18 cellular contexts compared by ENCODE assay signal in the genomic region with DNA sequence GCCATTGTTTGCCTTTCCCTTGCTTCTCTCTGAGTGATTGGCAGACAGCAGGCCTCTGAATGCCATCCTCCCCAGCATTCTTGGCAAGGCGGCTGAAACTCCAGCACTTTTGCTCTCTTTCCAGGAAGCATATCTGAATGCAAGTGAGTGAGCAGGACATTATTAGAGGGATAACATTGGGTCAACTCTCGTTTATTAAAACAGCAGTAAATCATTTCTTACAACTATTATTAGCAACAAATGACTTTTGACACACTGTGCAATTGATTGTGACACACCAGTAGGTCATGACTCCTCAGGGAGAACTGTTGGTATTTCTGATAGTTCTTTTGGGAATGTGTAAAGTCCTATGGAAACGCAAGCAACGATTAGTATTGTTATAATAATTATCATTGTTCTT.
DNase-seq lines count a peak whose midpoint lies in the region; FAIRE-seq and TF ChIP-seq lines count a peak whose summit lies in the region.
"Had no signal": no experiment of that assay in that cellular context is flagged by ENCODE, and none has a peak within 500 bp of the region (broad histone marks: within the 10 kb centered on the region; RNA-seq: fewer than 3 reads in every experiment).

No MANE protein-coding gene starts in this region.

- DNase-seq in NCI-H446 treated with DMSO at 0.1 percent for 48 hours (lab: John Stamatoyannopoulos, UW) (peak; percentile 16), fibroblast of the aortic adventitia (ENCODE audit: low read depth) (peak; percentile 46), medulla oblongata (ENCODE audit: extremely low spot score) (peak; percentile 9), small intestine (peak; percentile 48), AG20443 (ENCODE audit: low spot score) (no peak), DMS153 (lab: John Stamatoyannopoulos, UW) (no peak), HEK293T (ENCODE audit: extremely low spot score) (no peak), SIG-M5 treated with dmso at 0.1 percent for 504 hours (lab: John Stamatoyannopoulos, UW; ENCODE audit: unreplicated experiment) (no peak)
- DNase-seq: BE2C; GM23248; mesenchymal stem cell; NCI-H1694 treated with DMSO at 0.1 percent for 48 hours; NCI-H510A treated with DMSO at 0.1 percent for 48 hours; stimulated activated CD4-positive, alpha-beta T cell treated with anti-CD3 and anti-CD28 coated beads, Interleukin-4, amount 100 ng/mL, for 4 hours; stimulated activated CD8-positive, alpha-beta memory T cell treated with anti-CD3 and anti-CD28 coated beads, Interleukin-4, amount 100 ng/mL, for 48 hours; T1000 had no signal

- POLR2A ChIA-PET in HEK293T (lab: Yijun Ruan, JAX) = no interaction called here

- H3K27me3 ChIP-seq in small intestine (ENCODE audit: control insufficient read depth in 2 of 2, insufficient read depth in 2 of 2, low read length in 2 of 2) = no peaks in the 10 kb centered on the region
- H3K27me3 ChIP-seq: BE2C had no signal

- no peak overlapping the region for H3K27ac ChIP-seq in small intestine (ENCODE audit: low read depth in 1 of 2, low read length in 1 of 2)
- H3K27ac ChIP-seq: GM23248, skin epidermis had no signal

- CTCF ChIA-PET in HEK293T (lab: Yijun Ruan, JAX) = no interaction called here

- no peaks in the 10 kb centered on the region for H3K4me1 ChIP-seq in small intestine (ENCODE audit: control insufficient read depth in 2 of 2, insufficient read depth in 1 of 2, low read depth in 1 of 2, low read length in 1 of 2)
- H3K4me1 ChIP-seq: BE2C had no signal

- 29 to 47% (median 45%) methylated on average over 4 of the region's 4 CpGs for WGBS in small intestine, 3 donors

- no peak for FAIRE-seq in small intestine (lab: Jason Lieb, UNC)
- FAIRE-seq: frontal cortex had no signal

- H3K4me3 ChIP-seq in fibroblast of the aortic adventitia (ENCODE audit: low read depth, low read length) (no peak overlapping the region), small intestine (ENCODE audit: low read depth in 1 of 2, low read length in 2 of 2) (no peak overlapping the region)
- H3K4me3 ChIP-seq: GM23248, skin epidermis had no signal

- H3K36me3 ChIP-seq in small intestine (ENCODE audit: control insufficient read depth in 2 of 2, insufficient read depth in 2 of 2, low read length in 2 of 2) = no peaks in the 10 kb centered on the region
- H3K36me3 ChIP-seq: BE2C had no signal

- TF ChIP-seq CTCF in fibroblast of the aortic adventitia (IDR thresholded peaks at IDR 0.05; ENCODE audit: insufficient read depth, low read length) = no peak

- no peaks in the 10 kb centered on the region for H3K9me3 ChIP-seq in small intestine (ENCODE audit: control insufficient read depth, low read depth)
- H3K9me3 ChIP-seq: BE2C had no signal

TF ChIP-seq in HEK293T, 16 proteins besides CTCF, POLR2A, EP300 and RAD21:
- TF ChIP-seq L3MBTL2 (conservative IDR thresholded peaks at IDR 0.05) (no peak), ZNF384 (IDR thresholded peaks at IDR 0.05) (no peak), FOXM1 (IDR thresholded peaks at IDR 0.05; ENCODE audit: borderline replicate concordance) (no peak), NFRKB (IDR thresholded peaks at IDR 0.05) (no peak), HDGF (IDR thresholded peaks at IDR 0.05; ENCODE audit: borderline replicate concordance) (no peak), SP1 (IDR thresholded peaks at IDR 0.05) (no peak), ARNT (IDR thresholded peaks at IDR 0.05) (no peak), BHLHE40 (IDR thresholded peaks at IDR 0.05; ENCODE audit: borderline replicate concordance) (no peak)

Comparison
In these comparisons a context has a peak if more than half of its experiments do, and no peak if none do; other contexts are left out.
1. DNase-seq: peak in NCI-H446 treated with DMSO at 0.1 percent for 48 hours (single experiment), fibroblast of the aortic adventitia (single experiment), medulla oblongata (single experiment) and small intestine (single experiment); none in AG20443 (single experiment), DMS153 (single experiment), HEK293T (single experiment) and SIG-M5 treated with dmso at 0.1 percent for 504 hours (single experiment).